In the genomic region with DNA sequence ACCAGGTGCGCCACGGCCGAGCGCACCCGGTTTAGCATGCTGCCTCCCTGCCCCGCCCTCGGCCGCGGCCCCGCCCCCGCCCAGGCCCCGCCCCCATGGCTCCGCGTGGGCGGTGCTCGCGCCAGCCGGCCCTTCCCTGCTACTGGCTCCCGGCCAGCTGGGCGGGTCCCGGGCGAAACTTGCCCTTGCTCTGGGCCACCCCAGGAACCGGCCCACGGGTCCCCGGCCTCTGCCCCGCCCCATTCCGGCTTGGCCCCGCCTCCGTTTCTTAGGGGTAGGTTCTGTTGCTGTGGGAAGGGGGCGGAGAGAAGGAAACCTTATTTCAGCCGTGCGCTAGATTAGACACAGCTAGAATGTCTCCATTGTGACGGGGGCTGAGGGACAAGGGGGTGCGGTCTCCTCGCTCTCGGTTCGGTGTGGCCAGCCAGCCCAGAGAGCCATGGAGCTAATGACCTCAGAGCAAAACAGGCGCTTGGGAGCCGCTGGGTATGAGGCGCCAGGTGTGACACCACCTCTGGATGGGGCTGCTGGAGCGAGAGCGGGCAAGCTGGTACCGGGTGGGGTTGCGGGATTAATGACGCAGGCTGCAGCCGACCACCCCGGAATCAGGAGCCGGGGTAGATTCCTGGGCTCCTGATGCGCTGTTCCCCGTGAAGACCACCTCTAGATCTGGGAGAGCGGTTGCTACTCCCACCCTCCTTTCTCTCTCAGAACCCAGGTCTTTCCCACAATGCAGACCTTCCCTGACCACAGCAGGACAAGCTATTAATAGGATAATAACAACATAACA, we compare ENCODE assay signal across 8 cellular contexts. TPM values are rescaled to one million over a fixed set of nuclear protein-coding genes. Genes with fewer than 3 reads are reported as not detected.
DNase-seq lines count a peak whose midpoint lies in the region; ATAC-seq and TF ChIP-seq lines count a peak whose summit lies in the region.

A gene with protein sequence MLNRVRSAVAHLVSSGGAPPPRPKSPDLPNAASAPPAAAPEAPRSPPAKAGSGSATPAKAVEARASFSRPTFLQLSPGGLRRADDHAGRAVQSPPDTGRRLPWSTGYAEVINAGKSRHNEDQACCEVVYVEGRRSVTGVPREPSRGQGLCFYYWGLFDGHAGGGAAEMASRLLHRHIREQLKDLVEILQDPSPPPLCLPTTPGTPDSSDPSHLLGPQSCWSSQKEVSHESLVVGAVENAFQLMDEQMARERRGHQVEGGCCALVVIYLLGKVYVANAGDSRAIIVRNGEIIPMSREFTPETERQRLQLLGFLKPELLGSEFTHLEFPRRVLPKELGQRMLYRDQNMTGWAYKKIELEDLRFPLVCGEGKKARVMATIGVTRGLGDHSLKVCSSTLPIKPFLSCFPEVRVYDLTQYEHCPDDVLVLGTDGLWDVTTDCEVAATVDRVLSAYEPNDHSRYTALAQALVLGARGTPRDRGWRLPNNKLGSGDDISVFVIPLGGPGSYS (minus strand): TSS at position 69 of the 790 bp plus-strand sequence. CDS start 31 bp downstream, at position 38.

- peaks cover 27% of the 10 kb centered on the region for H3K27me3 ChIP-seq in neural cell (ENCODE audit: insufficient read depth, low read depth, low read length)

- in situ Hi-C loops in KBM-7 (cut with MboI; ENCODE audit: low pct_unique_long_range_greater_than_20kb, low sequenced_read_pairs), result no loop called here

- H3K4me3 ChIP-seq in foreskin fibroblast (ENCODE audit: low read depth in 1 of 2, low read length in 2 of 2), result peak within 1 kb of the TSS; percentile 72 to 73
- H3K4me3 ChIP-seq in neural cell (ENCODE audit: low read length), result peak within 1 kb of the TSS; percentile 88

- no peaks in the 10 kb centered on the region for H3K79me2 ChIP-seq in neural cell (replicated peaks; ENCODE audit: insufficient read depth, low read length)

- H2AFZ ChIP-seq in neural cell (ENCODE audit: low read depth, low read length), result peak within 1 kb of the TSS; percentile 53

- peak; percentile 99 for DNase-seq in Daoy (ENCODE audit: low read depth)
- DNase-seq in KBM-7, result peak; percentile 96
- DNase-seq in SHP77 (lab: John Stamatoyannopoulos, UW), result peak; percentile 67 to 72
- DNase-seq in activated effector memory CD4-positive, alpha-beta T cell treated with Interleukin-2 at 50 U/mL for 16 hours, result peak; percentile 98
- peak; percentile 93 to 98 for DNase-seq in foreskin fibroblast
- peak; percentile 96 for DNase-seq in stimulated activated naive CD8-positive, alpha-beta T cell treated with anti-CD3 and anti-CD28 coated beads, Interleukin-15, Interleukin-2, amounts not matched to agents 100 U/mL and 50 U/mL, for 24 hours

- no peaks in the 10 kb centered on the region for H3F3A ChIP-seq in neural cell (ENCODE audit: insufficient read depth, low read length, poor library complexity, severe bottlenecking)

- H4K20me1 ChIP-seq in neural cell (ENCODE audit: insufficient read depth), result no peaks in the 10 kb centered on the region

- H3K9ac ChIP-seq in neural cell (ENCODE audit: low read length), result peak within 1 kb of the TSS; percentile 74

- H3K4me2 ChIP-seq in neural cell (ENCODE audit: low read length), result peak within 1 kb of the TSS; percentile 98

- TF ChIP-seq EP300 in neural cell (conservative IDR thresholded peaks at IDR 0.05; ENCODE audit: poor library complexity, severe bottlenecking), result no peak

- H3K27ac ChIP-seq in neural cell (ENCODE audit: low read length), result peak within 1 kb of the TSS; percentile 29

- H3K9me2 ChIP-seq in neural cell (ENCODE audit: insufficient read depth, low read length), result no peaks in the 10 kb centered on the region

- no peak for TF ChIP-seq RAD21 in neural cell (conservative IDR thresholded peaks at IDR 0.05)

- H3K36me3 ChIP-seq in neural cell (ENCODE audit: insufficient read depth, low read length), result no peaks in the 10 kb centered on the region

- no peaks in the 10 kb centered on the region for H3K9me3 ChIP-seq in neural cell (ENCODE audit: low read length)

- ATAC-seq in GM21825 (IDR thresholded peaks at IDR 0.05; ENCODE audit: unreplicated experiment), result peak; percentile 66
- ATAC-seq in stimulated activated naive CD8-positive, alpha-beta T cell treated with anti-CD3 and anti-CD28 coated beads, Interleukin-15, Interleukin-2, amounts not matched to agents 100 U/mL and 50 U/mL, for 24 hours, result peak; percentile 83

- TF ChIP-seq CTCF in foreskin fibroblast (IDR thresholded peaks at IDR 0.05; ENCODE audit: low read depth, low read length) (no peak), neural cell (IDR thresholded peaks at IDR 0.05; ENCODE audit: poor library complexity, severe bottlenecking) (no peak)

TF ChIP-seq in neural cell, 6 proteins besides CTCF, POLR2A, EP300 and RAD21:
- no peak for TF ChIP-seq EZH2 (IDR thresholded peaks at IDR 0.05; ENCODE audit: borderline replicate concordance, insufficient read depth, low read length, poor library complexity, severe bottlenecking)
- TF ChIP-seq REST (IDR thresholded peaks at IDR 0.05; ENCODE audit: borderline replicate concordance), result peak; percentile 47
- TF ChIP-seq POLR2AphosphoS5 (IDR thresholded peaks at IDR 0.05), result peak; percentile 46
- TF ChIP-seq MXI1 (conservative IDR thresholded peaks at IDR 0.05; ENCODE audit: poor library complexity, severe bottlenecking), result peak; percentile 8

RNA-seq across cellular contexts. Expression of the gene that starts here (rescaled TPM):
- total RNA-seq in Daoy (2014; rRNA removed; shearing (Covaris generic)), result 0.06 TPM in 1 of 2 replicates, not detected in the other
- polyA plus RNA-seq in neural cell, result 0.16 and 1.7 TPM in 2 replicates
- polyA minus RNA-seq in neural cell, result 0.35 and 0.97 TPM in 2 replicates

Comparison
In these comparisons a context has a peak if more than half of its experiments do, and no peak if none do; other contexts are left out.
1. Peak in every context shown above with its lines: DNase-seq, ATAC-seq, H3K4me3 ChIP-seq and H3K27ac ChIP-seq.
2. Peak in DNase-seq in Daoy; RNA of the gene not detected or under 1 TPM.